ENCODE assay signal across 2 cellular contexts in genomic region chr17:6456914-6457687, GRCh38.
TF ChIP-seq lines count a peak whose summit lies in the region.

No MANE protein-coding gene starts in this region.

TF ChIP-seq in K562, 482 proteins besides CTCF, POLR2A, EP300 and RAD21 (continues in another document):
- TF ChIP-seq ZBTB1 (CRISPR knock-in tag; IDR thresholded peaks at IDR 0.05; ENCODE audit: borderline replicate concordance, low read depth) (no peak), VEZF1 (CRISPR knock-in tag; IDR thresholded peaks at IDR 0.05) (peak; percentile 50; the same call in 1 of the 2 replicates), ATF3 (IDR thresholded peaks at IDR 0.05) (peak; percentile 73), ATF3 (CRISPR knock-in tag; conservative IDR thresholded peaks at IDR 0.05) (no peak), MAFF (IDR thresholded peaks at IDR 0.05; ENCODE audit: low read length) (peak; percentile 43; the same call in 1 of the 2 replicates), BHLHE40 (IDR thresholded peaks at IDR 0.05; ENCODE audit: low read length) (peak; percentile 37; the same call in 1 of the 2 replicates), CREB3 (tag; conservative IDR thresholded peaks at IDR 0.05; ENCODE audit: low read depth) (no peak), ZNF184 (CRISPR knock-in tag; IDR thresholded peaks at IDR 0.05) (no peak), MAZ (CRISPR knock-in tag; conservative IDR thresholded peaks at IDR 0.05 in 1 of 2, IDR thresholded peaks at IDR 0.05 in 1 of 2) (peak in 1 of 2 experiments; percentile 18; a peak in 1 of 4 replicates), SMAD3 (CRISPR knock-in tag; conservative IDR thresholded peaks at IDR 0.05) (no peak), RCOR1 (IDR thresholded peaks at IDR 0.05; ENCODE audit: borderline replicate concordance in 1 of 2, low read depth in 2 of 2, low read length in 2 of 2) (peak in 1 of 2 experiments; percentile 63; a peak in 2 of 4 replicates), KLF10 (CRISPR knock-in tag; IDR thresholded peaks at IDR 0.05) (no peak), CBFA2T2 (conservative IDR thresholded peaks at IDR 0.05) (peak; percentile 35; the same call in 1 of the 2 replicates), RBBP5 (IDR thresholded peaks at IDR 0.05; ENCODE audit: borderline replicate concordance, insufficient read depth, low read length, poor library complexity, severe bottlenecking) (peak; percentile 48), CEBPZ (IDR thresholded peaks at IDR 0.05; ENCODE audit: borderline replicate concordance, low read depth, low read length) (no peak), NR2C1 (IDR thresholded peaks at IDR 0.05) (no peak), NR2C1 (tag; IDR thresholded peaks at IDR 0.05) (0 out of 2 replicates have a peak, but pooled peaks have one; percentile 28), FOXJ3 (CRISPR knock-in tag; IDR thresholded peaks at IDR 0.05) (no peak), NR2C2 (CRISPR knock-in tag; IDR thresholded peaks at IDR 0.05) (no peak), NR2C2 (tag; IDR thresholded peaks at IDR 0.05) (peak; percentile 71), ZNF263 (CRISPR knock-in tag; IDR thresholded peaks at IDR 0.05; ENCODE audit: borderline replicate concordance) (no peak), SNAPC5 (CRISPR knock-in tag; IDR thresholded peaks at IDR 0.05) (no peak), ARID1B (IDR thresholded peaks at IDR 0.05) (peak; percentile 56), USF1 (CRISPR knock-in tag; IDR thresholded peaks at IDR 0.05) (no peak), NFE2 (IDR thresholded peaks at IDR 0.05; ENCODE audit: low read depth) (peak; percentile 83), DPF2 (IDR thresholded peaks at IDR 0.05) (0 out of 2 replicates have a peak, but pooled peaks have one; percentile 46), NCOR1 (IDR thresholded peaks at IDR 0.05) (no peak), ATF1 (CRISPR knock-in tag; IDR thresholded peaks at IDR 0.05) (no peak), ATF1 (tag; IDR thresholded peaks at IDR 0.05) (peak; percentile 32; the same call in 1 of the 2 replicates)

TF ChIP-seq in HepG2, 621 proteins besides CTCF, POLR2A, EP300 and RAD21:
- TF ChIP-seq FOSL2 (CRISPR knock-in tag; IDR thresholded peaks at IDR 0.05) (peak; percentile 76; the same call in 1 of the 2 replicates), NR2F6 (IDR thresholded peaks at IDR 0.05) (peak; percentile 20; the same call in 1 of the 2 replicates), NR2F6 (CRISPR knock-in tag; IDR thresholded peaks at IDR 0.05) (peak; percentile 37; the same call in 1 of the 2 replicates), MXI1 (IDR thresholded peaks at IDR 0.05; ENCODE audit: borderline replicate concordance, low read depth, low read length) (peak; percentile 62; the same call in 1 of the 3 replicates), ZBTB42 (CRISPR knock-in tag; IDR thresholded peaks at IDR 0.05) (no peak), ZNF24 (IDR thresholded peaks at IDR 0.05) (0 out of 2 replicates have a peak, but pooled peaks have one; percentile 52), ZBTB33 (CRISPR knock-in tag; IDR thresholded peaks at IDR 0.05) (0 out of 2 replicates have a peak, but pooled peaks have one; percentile 33), RARA (CRISPR knock-in tag; IDR thresholded peaks at IDR 0.05) (0 out of 2 replicates have a peak, but pooled peaks have one; percentile 18), ARID5B (CRISPR knock-in tag; IDR thresholded peaks at IDR 0.05) (peak; percentile 33; the same call in 1 of the 2 replicates), SMAD9 (CRISPR knock-in tag; IDR thresholded peaks at IDR 0.05) (no peak), KMT2A (CRISPR knock-in tag; IDR thresholded peaks at IDR 0.05) (no peak), SAP130 (CRISPR knock-in tag; IDR thresholded peaks at IDR 0.05; ENCODE audit: low read depth) (peak; percentile 58; the same call in 1 of the 2 replicates), NR2F1 (CRISPR knock-in tag; IDR thresholded peaks at IDR 0.05) (peak in 1 of 2 experiments; percentile 25; a peak in 1 of 4 replicates)
TF ChIP-seq in HepG2: peak in this region for 9.
